Comparison of ENCODE assay signal across 8 cellular contexts in the genomic region with DNA sequence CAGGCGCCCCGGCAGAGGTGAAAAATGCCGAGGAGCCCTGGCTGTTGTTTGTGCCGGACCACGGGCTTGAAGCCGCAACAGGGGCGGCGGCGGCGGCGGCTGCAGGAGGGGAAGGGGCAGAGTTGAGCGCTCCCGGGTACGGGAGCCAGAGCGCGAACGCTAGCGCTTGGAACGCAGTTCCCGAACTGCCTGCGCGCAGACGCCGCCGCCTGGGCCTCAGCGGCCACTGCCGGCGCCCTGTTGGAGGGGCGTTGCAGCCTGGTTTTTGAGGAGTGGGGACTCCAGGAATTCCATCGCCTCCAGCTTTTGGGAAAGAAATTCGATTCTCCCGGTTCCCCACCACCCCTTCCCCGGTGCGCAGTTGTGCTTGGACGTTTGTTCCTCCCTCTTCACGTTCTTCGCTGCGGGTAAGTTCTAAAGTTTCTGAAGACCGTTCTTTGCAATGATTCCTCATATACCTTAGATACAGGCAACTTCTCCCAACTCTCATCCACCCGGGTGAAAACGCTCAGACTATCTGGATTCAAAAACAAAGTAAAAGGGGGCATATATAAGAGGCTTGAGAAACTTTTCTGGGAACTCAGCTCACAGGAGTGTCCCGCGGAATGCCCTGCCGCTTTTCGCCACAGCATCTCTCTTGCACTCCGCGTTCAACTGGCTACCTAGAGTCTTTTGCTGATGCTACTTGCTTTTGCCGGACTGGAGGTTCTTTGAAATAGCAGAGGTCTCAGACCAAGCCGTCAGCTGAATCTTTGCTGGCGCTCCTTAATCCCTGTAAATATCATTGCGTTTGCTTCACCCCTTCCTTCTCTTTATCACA. TPM values are rescaled to one million over a fixed set of nuclear protein-coding genes. Genes with fewer than 3 reads are reported as not detected.
A peak's percentile ranks its signal among the peaks of the same experiment; 100 is the strongest.
DNase-seq lines count a peak whose midpoint lies in the region; ATAC-seq, FAIRE-seq and TF ChIP-seq lines count a peak whose summit lies in the region.

No MANE protein-coding gene starts in this region.

- H3K14ac ChIP-seq in H1 (ENCODE audit: insufficient read length) = no peak overlapping the region

- no peak overlapping the region for H2BK5ac ChIP-seq in H1 (ENCODE audit: low read depth, low read length)

- H3K4me1 Mint-ChIP-seq in T-helper 17 cell = peaks cover 25% of the 10 kb centered on the region

- peak overlapping the region; percentile 37 for H3K27ac Mint-ChIP-seq in T-helper 17 cell

- no peaks in the 10 kb centered on the region for H3K36me3 ChIP-seq in H1 (ENCODE audit: control insufficient read depth in 2 of 4, insufficient read depth in 4 of 4, low read length in 3 of 4)

- peak overlapping the region; percentile 94 for H3K4me3 ChIP-seq in HFF-Myc (replicated peaks; ENCODE audit: low read depth, low read length)
- H3K4me3 ChIP-seq in H1 (ENCODE audit: extremely low read depth in 1 of 4, insufficient read depth in 2 of 4, low read depth in 3 of 4, low read length in 4 of 4) = peak overlapping the region; percentile 48 to 96 (median 78)

- peaks cover 62% of the 10 kb centered on the region for H3K27me3 Mint-ChIP-seq in T-helper 17 cell

- no peak overlapping the region for H2BK120ac ChIP-seq in H1 (replicated peaks; ENCODE audit: low read depth, low read length)

- peak overlapping the region in 3 of 4 experiments; percentile 14 to 67 (median 16); a peak in 3 of 7 replicates for H3K9ac ChIP-seq in H1 (replicated peaks in 1 of 4; ENCODE audit: extremely low read depth in 1 of 4, low read depth in 3 of 4, low read length in 3 of 4)

- CTCF ChIA-PET in H1 (lab: Charles Lee; ENCODE audit: partially characterized antibody) = interaction anchor here (0.7 to 4.8 kb wide), 10 partner anchors 9 to 1053 kb away, joined by 3 to 29 read pairs (median 5); no protein-coding TSS in a partner anchor

- no peak overlapping the region for H4K91ac ChIP-seq in H1 (replicated peaks; ENCODE audit: insufficient read length, low read length)

- peaks cover 24% of the 10 kb centered on the region for H3K23me2 ChIP-seq in H1 (ENCODE audit: low read depth, low read length)

- peaks cover 5 to 17% (median 7%) of the 10 kb centered on the region in 4 experiments; a peak in 6 of 7 replicates for H3K4me1 ChIP-seq in H1 (replicated peaks in 1 of 4; ENCODE audit: control insufficient read depth in 3 of 4, insufficient read depth in 4 of 4, low read length in 3 of 4)

- peak overlapping the region; percentile 91 for H4K8ac ChIP-seq in H1 (ENCODE audit: extremely low read depth, insufficient read depth, low read length)

- H3K79me2 ChIP-seq in H1 (ENCODE audit: control insufficient read depth in 1 of 2, insufficient read depth in 2 of 2, low read length in 2 of 2) = no peaks in the 10 kb centered on the region

- TF ChIP-seq CTCF in HFF-Myc (IDR thresholded peaks at IDR 0.05; ENCODE audit: low read depth, low read length, missing control alignments) = peak; percentile 3
- peak; percentile 21 to 23 (median 22); a peak in 3 of 4 replicates for TF ChIP-seq CTCF in H1 (IDR thresholded peaks at IDR 0.05; ENCODE audit: control extremely low read depth in 1 of 3, insufficient read depth in 1 of 3, low read depth in 1 of 3, low read length in 3 of 3)

- ATAC-seq in T-helper 17 cell (no peak), HG03460 (IDR thresholded peaks at IDR 0.05; ENCODE audit: unreplicated experiment) (no peak)

- POLR2A ChIA-PET in H1 (lab: Charles Lee; ENCODE audit: partially characterized antibody) = interaction anchor here (1.1 kb wide), 2 partner anchors 110 to 447 kb away, joined by 3 read pairs; no protein-coding TSS in a partner anchor

- peaks cover 8 to 35% (median 28%) of the 10 kb centered on the region in 4 experiments for H3K27me3 ChIP-seq in H1 (replicated peaks in 1 of 4; ENCODE audit: control insufficient read depth in 3 of 4, extremely low read depth in 1 of 4, insufficient read depth in 3 of 4, low read length in 3 of 4)

- H3K4ac ChIP-seq in H1 (replicated peaks; ENCODE audit: insufficient read length, low read depth, low read length) = no peak overlapping the region

- H2BK12ac ChIP-seq in H1 (ENCODE audit: low read depth, low read length) = no peak overlapping the region; the same call in 1 of the 2 replicates

- peaks cover 3 to 8% of the 10 kb centered on the region in 2 experiments for H4K20me1 ChIP-seq in H1 (replicated peaks in 1 of 2; ENCODE audit: control insufficient read depth in 1 of 2, insufficient read depth in 2 of 2, low read length in 2 of 2)

- no peak overlapping the region for H2BK15ac ChIP-seq in H1 (ENCODE audit: low read length)

- H3K23ac ChIP-seq in H1 (ENCODE audit: insufficient read length) = no peak overlapping the region

- no peak overlapping the region for H4K5ac ChIP-seq in H1 (ENCODE audit: insufficient read length, low read depth, low read length)

- peak overlapping the region; percentile 24 for H3K56ac ChIP-seq in H1 (replicated peaks; ENCODE audit: insufficient read length, low read depth, low read length)

- WGBS in H1 (ENCODE audit: extremely low coverage in 1 of 2, insufficient coverage in 1 of 2, insufficient read length in 1 of 2, insufficient replicate concordance in 2 of 2, low coverage in 1 of 2, low lambda C conversion rate in 2 of 2, missing lambda C conversion rate in 1 of 2), 2 experiments = 2% methylated on average over 42 of the region's 51 CpGs; no CpG with 5 or more reads in 1 of the 2 experiments

- H3K4me2 ChIP-seq in H1 (ENCODE audit: insufficient read depth in 1 of 2, low read depth in 2 of 2, low read length in 2 of 2) = peak overlapping the region; percentile 98 to 100

- H3K27ac ChIP-seq in H1 (ENCODE audit: low read depth, low read length) = no peak overlapping the region

- H3K9me3 ChIP-seq in T-helper 17 cell (ENCODE audit: control insufficient read depth, low read length, poor library complexity, severe bottlenecking) (no peaks in the 10 kb centered on the region), H1 (ENCODE audit: insufficient read depth in 2 of 2, low read depth in 1 of 2, low read length in 1 of 2) (no peaks in the 10 kb centered on the region)

- no peak for TF ChIP-seq POLR2A in H1 (IDR thresholded peaks at IDR 0.05; ENCODE audit: control extremely low read depth in 1 of 2, low read depth in 2 of 2, low read length in 2 of 2)

- H3K79me1 ChIP-seq in H1 (ENCODE audit: low read depth, low read length) = no peaks in the 10 kb centered on the region; the same call in 1 of the 2 replicates

- H2BK20ac ChIP-seq in H1 (ENCODE audit: low read length) = no peak overlapping the region

- no peaks in the 10 kb centered on the region for H3K36me3 Mint-ChIP-seq in T-helper 17 cell (ENCODE audit: low read depth)

- H3K18ac ChIP-seq in H1 (ENCODE audit: extremely low read depth, low read length) = peak overlapping the region; percentile 38; the same call in 1 of the 2 replicates

- DNase-seq in DMS 273 treated with DMSO at 0.1 percent for 48 hours (lab: John Stamatoyannopoulos, UW) = peak; percentile 24
- no peak for DNase-seq in HFF-Myc (ENCODE audit: extremely low read depth, low read depth)
- no peak for DNase-seq in T-helper 17 cell
- DNase-seq in H1 (ENCODE audit: low read depth in 1 of 2, low spot score in 2 of 2) = peak in 1 of 2 experiments; percentile 76
- DNase-seq in lung microvascular endothelial cell (ENCODE audit: low read depth in 2 of 2) = peak; percentile 68 to 69
- DNase-seq in superior temporal gyrus (ENCODE audit: extremely low spot score) = peak; percentile 79
- DNase-seq in stimulated activated CD4-positive, alpha-beta T cell treated with anti-CD3 and anti-CD28 coated beads, Interleukin-12 subunit alpha, Interleukin-12 subunit beta, amount 100 ng/mL, for 4 hours = no peak

- TF ChIP-seq RAD21 in H1 (IDR thresholded peaks at IDR 0.05 in 1 of 2, conservative IDR thresholded peaks at IDR 0.05 in 1 of 2; ENCODE audit: low read depth in 2 of 2, low read length in 2 of 2) = peak; percentile 19 to 39; a peak in 3 of 4 replicates

- H2AK5ac ChIP-seq in H1 (ENCODE audit: low read depth, low read length) = no peak overlapping the region

- FAIRE-seq in H1 (lab: Jason Lieb, UNC) = no peak

- H2AFZ ChIP-seq in H1 (ENCODE audit: low read length) = peak overlapping the region; percentile 78

- peak overlapping the region; percentile 89 for H3K4me3 Mint-ChIP-seq in T-helper 17 cell

- TF ChIP-seq EP300 in H1 (IDR thresholded peaks at IDR 0.05; ENCODE audit: borderline replicate concordance in 1 of 2, low read depth in 2 of 2, low read length in 2 of 2) = no peak

TF ChIP-seq in H1, 55 proteins besides CTCF, POLR2A, EP300 and RAD21:
- TF ChIP-seq JUND (IDR thresholded peaks at IDR 0.05; ENCODE audit: low read length) = no peak
- no peak for TF ChIP-seq POLR2AphosphoS5 (IDR thresholded peaks at IDR 0.05; ENCODE audit: low read depth, low read length)
- TF ChIP-seq SAP30 (IDR thresholded peaks at IDR 0.05; ENCODE audit: insufficient read depth, insufficient replicate concordance, low read length) = peak; percentile 13
- 0 out of 4 replicates have a peak, but pooled peaks of 1 of the 2 experiments have one; percentile 27 for TF ChIP-seq SIN3A (conservative IDR thresholded peaks at IDR 0.05 in 1 of 2, IDR thresholded peaks at IDR 0.05 in 1 of 2; ENCODE audit: low read depth in 1 of 2, low read length in 2 of 2)
- no peak for TF ChIP-seq ZNF274 (IDR thresholded peaks at IDR 0.05; ENCODE audit: borderline replicate concordance, extremely low read depth, low read length)
- peak; percentile 14; the same call in 1 of the 2 replicates for TF ChIP-seq SUZ12 (IDR thresholded peaks at IDR 0.05; ENCODE audit: low read length)
- TF ChIP-seq EZH2 (IDR thresholded peaks at IDR 0.05; ENCODE audit: low read depth, low read length, severe bottlenecking) = peak; percentile 71

RNA-seq across cellular contexts. Expression of gene FAT4, which starts 1.0 kb away (rescaled TPM):
- total RNA-seq in T-helper 17 cell (under 1 TPM in 1 of 2 donors, not detected in 1; 0.18 TPM), lung microvascular endothelial cell (40.3 and 51.8 TPM in 2 replicates)
- total RNA-seq in H1 (2021; fragmentation: NEBNext Ultra II Directional; extraction: Animal tissue kit (Norgen Biotek cat#: 25700)) = 5.0 and 5.3 TPM in 2 replicates
- 0.78 and 1.3 TPM in 2 replicates for polyA plus RNA-seq in H1 (2011; rRNA removed)
- polyA plus RNA-seq in H1 (2011; cell fraction: cytosol; rRNA removed) = 1.0 TPM
- 2.5 TPM for polyA plus RNA-seq in H1 (2011; cell fraction: nucleus; rRNA removed)
- 1.3 to 1.4 TPM (median 1.4 TPM) in 4 replicates for polyA plus RNA-seq in H1 (2012, experiment 1 of 2)
- 0.07 TPM for polyA plus RNA-seq in H1 (2012, experiment 2 of 2)
- polyA plus RNA-seq in H1 (2013, experiment 1 of 2) = 2.6 TPM
- polyA plus RNA-seq in H1 (2013, experiment 2 of 2) = 2.0 TPM
- 8.6 and 20.5 TPM in 2 replicates for polyA minus RNA-seq in H1 (2011; rRNA and poly(A)+ RNA removed)
- 4.0 TPM for polyA minus RNA-seq in H1 (2011; cell fraction: cytosol; rRNA and poly(A)+ RNA removed)
- 17.3 TPM for polyA minus RNA-seq in H1 (2011; cell fraction: nucleus; rRNA and poly(A)+ RNA removed)

Comparison
In these comparisons a context has a peak if more than half of its experiments do, and no peak if none do; other contexts are left out.
1. DNase-seq: peak in DMS 273 treated with DMSO at 0.1 percent for 48 hours (single experiment), lung microvascular endothelial cell (2 of 2) and superior temporal gyrus (single experiment); none in HFF-Myc (single experiment), T-helper 17 cell (0 of 3) and stimulated activated CD4-positive, alpha-beta T cell treated with anti-CD3 and anti-CD28 coated beads, Interleukin-12 subunit alpha, Interleukin-12 subunit beta, amount 100 ng/mL, for 4 hours (single experiment).